Comparison of ENCODE assay signal across 11 cellular contexts in the genomic region with DNA sequence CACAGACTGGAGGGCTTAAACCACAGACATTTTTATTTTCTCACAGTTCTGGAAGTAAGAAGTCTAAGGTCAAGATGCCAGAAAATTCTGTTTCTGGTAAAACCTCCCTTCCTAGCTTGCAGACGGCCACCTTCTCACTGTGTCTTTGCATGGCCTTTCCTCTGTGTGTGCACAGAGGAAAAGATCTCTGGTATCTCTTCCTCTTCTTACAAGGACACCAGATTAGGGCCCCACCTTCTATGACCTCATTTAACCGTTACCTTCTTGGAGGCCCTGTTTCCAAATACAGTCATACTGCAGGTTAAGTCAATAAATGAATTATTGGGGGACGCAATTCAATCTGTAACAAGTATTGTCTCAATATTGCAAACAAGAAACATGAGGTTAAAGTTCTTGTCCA.
A peak's percentile ranks its signal among the peaks of the same experiment; 100 is the strongest.
DNase-seq lines count a peak whose midpoint lies in the region; ATAC-seq, FAIRE-seq and TF ChIP-seq lines count a peak whose summit lies in the region.
"Had no signal": no experiment of that assay in that cellular context is flagged by ENCODE, and none has a peak within 500 bp of the region (broad histone marks: within the 10 kb centered on the region; RNA-seq: fewer than 3 reads in every experiment).

No MANE protein-coding gene starts in this region.

- RAD21 ChIA-PET in GM12878 (lab: Charles Lee; ENCODE audit: unreplicated experiment), result interaction anchor here (1.0 to 7.6 kb wide), 7 partner anchors 16 to 209 kb away, joined by 4 to 105 read pairs (median 10); a partner anchor contains a TSS

- no peak for TF ChIP-seq CTCF in GM12878 (IDR thresholded peaks at IDR 0.05 in 2 of 3, conservative IDR thresholded peaks at IDR 0.05 in 1 of 3; ENCODE audit: control insufficient read depth in 2 of 3, extremely low read depth in 1 of 3, insufficient read depth in 1 of 3, low read depth in 3 of 3, low read length in 3 of 3)

- peak; percentile 27 for FAIRE-seq in GM12878 (lab: Jason Lieb, UNC)

- peak overlapping the region; percentile 21 for H2AFZ ChIP-seq in GM12878 (ENCODE audit: control insufficient read depth, low read depth, low read length)

- TF ChIP-seq EP300 in GM12878 (IDR thresholded peaks at IDR 0.05; ENCODE audit: borderline replicate concordance in 1 of 2, control insufficient read depth in 1 of 2, low read depth in 2 of 2, low read length in 2 of 2), result peak in 1 of 2 experiments; percentile 56; a peak in 1 of 4 replicates

- ATAC-seq in GM18858 (IDR thresholded peaks at IDR 0.05; ENCODE audit: unreplicated experiment) (peak; percentile 35), GM21529 (IDR thresholded peaks at IDR 0.05; ENCODE audit: unreplicated experiment) (peak; percentile 42), HG03280 (IDR thresholded peaks at IDR 0.05; ENCODE audit: unreplicated experiment) (peak; percentile 41), GM12878 (peak; percentile 48)

- peak overlapping the region; percentile 99 for H3K27ac ChIP-seq in GM12878 (ENCODE audit: control insufficient read depth, insufficient read depth)
- H3K27ac ChIP-seq: epithelial cell of prostate had no signal

- H3K9ac ChIP-seq in GM12878 (ENCODE audit: control insufficient read depth, insufficient read depth, low read length), result peak overlapping the region; percentile 77

- POLR2A ChIA-PET in GM12878 (lab: Charles Lee), result interaction anchor here (0.6 to 2.2 kb wide), 5 partner anchors 63 to 1518 kb away, joined by 3 to 9 read pairs (median 5); a partner anchor contains a TSS

- SMC1A ChIA-PET in GM12878 (lab: Charles Lee; ENCODE audit: uncharacterized antibody, unreplicated experiment), result interaction anchor here (1.0 to 17.9 kb wide), 15 partner anchors 11 to 594 kb away, joined by 3 to 348 read pairs (median 6); a partner anchor contains a TSS

- CTCF ChIA-PET in GM12878 (lab: Yijun Ruan, JAX), result interaction anchor here (1.0 to 2.5 kb wide), 7 partner anchors 8 to 211 kb away, joined by 3 to 21 read pairs (median 5); no protein-coding TSS in a partner anchor

- DNase-seq in GM12878 (ENCODE audit: low read depth, low spot score) (no peak), NCI-H1694 (lab: John Stamatoyannopoulos, UW) (no peak), NCI-H446 (lab: John Stamatoyannopoulos, UW) (no peak), G401 (ENCODE audit: low spot score) (no peak), GM03348 (ENCODE audit: low spot score) (no peak)
- DNase-seq: activated naive CD8-positive, alpha-beta T cell treated with anti-CD3 and anti-CD28 coated beads, Interleukin-2, amount 10 ng/mL, durations not matched to agents 7 days and 5 days; islet precursor cell had no signal

- in situ Hi-C loops in GM12878 (cut with MboI), result loop anchor here (5.0 kb wide), 4 partner anchors 82 to 667 kb away; no protein-coding TSS in a partner anchor
- in situ Hi-C loops in G401 (cut with HindIII; ENCODE audit: low sequenced_read_pairs), result no loop called here

- peaks cover 4% of the 10 kb centered on the region for H3K79me2 ChIP-seq in GM12878 (ENCODE audit: control insufficient read depth, insufficient read depth, low read length)

- H3K4me1 ChIP-seq in GM12878 (ENCODE audit: control insufficient read depth, insufficient read depth, low read length), result peaks cover 80% of the 10 kb centered on the region

- no peaks in the 10 kb centered on the region for H3K27me3 ChIP-seq in GM12878 (replicated peaks in 1 of 2; ENCODE audit: control insufficient read depth in 2 of 2, insufficient read depth in 2 of 2, low read length in 1 of 2)

- WGBS in GM12878 (ENCODE audit: insufficient coverage, insufficient replicate concordance, low lambda C conversion rate, missing lambda C conversion rate), result 10% methylated on average over 3 of the region's 3 CpGs

- H4K20me1 ChIP-seq in GM12878 (ENCODE audit: control insufficient read depth, insufficient read depth), result no peaks in the 10 kb centered on the region

- TF ChIP-seq RAD21 in GM12878 (IDR thresholded peaks at IDR 0.05; ENCODE audit: insufficient read depth, low read depth, low read length), result no peak; the same call in 1 of the 2 replicates

- no peaks in the 10 kb centered on the region for H3K36me3 ChIP-seq in GM12878 (ENCODE audit: control insufficient read depth in 2 of 2, insufficient read depth in 2 of 2, low read length in 1 of 2)

- intact Hi-C loops in GM12878 (cut with micrococcal nuclease; ENCODE audit: unreplicated experiment), result loop anchor here (1.0 to 2.0 kb wide), 4 partner anchors 116 to 669 kb away; no protein-coding TSS in a partner anchor

- no TSS peak for BruUV-seq in GM12878 (replicated peaks; lab: Mats Ljungman, UMichigan)

- TF ChIP-seq POLR2A in GM12878 (IDR thresholded peaks at IDR 0.05; ENCODE audit: low read depth, low read length), result peak; percentile 72

- H3K4me3 ChIP-seq in GM12878, result peak overlapping the region; percentile 43; the same call in 1 of the 2 replicates

- H3K4me2 ChIP-seq in GM12878 (ENCODE audit: control insufficient read depth, insufficient read depth), result peak overlapping the region; percentile 85

- H3K9me3 ChIP-seq in GM12878 (replicated peaks; ENCODE audit: control insufficient read depth, insufficient read depth, low read length), result no peaks in the 10 kb centered on the region; the same call in 2 of the 3 replicates

TF ChIP-seq in GM12878, 131 proteins besides CTCF, POLR2A, EP300 and RAD21 (continues in another document):
- TF ChIP-seq ASH2L (IDR thresholded peaks at IDR 0.05; ENCODE audit: borderline replicate concordance, low read depth), result no peak
- no peak for TF ChIP-seq BHLHE40 (IDR thresholded peaks at IDR 0.05; ENCODE audit: borderline replicate concordance in 1 of 2, low read depth in 2 of 2, low read length in 1 of 2)
- TF ChIP-seq MEF2A (IDR thresholded peaks at IDR 0.05; ENCODE audit: insufficient read depth, low read depth, low read length), result peak; percentile 57; the same call in 1 of the 2 replicates
- TF ChIP-seq NR2F1 (conservative IDR thresholded peaks at IDR 0.05), result peak; percentile 43; the same call in 1 of the 2 replicates
- TF ChIP-seq POU2F2 (IDR thresholded peaks at IDR 0.05; ENCODE audit: borderline replicate concordance, low read depth, low read length), result no peak
- no peak for TF ChIP-seq ZSCAN29 (IDR thresholded peaks at IDR 0.05)
- no peak for TF ChIP-seq CEBPB (IDR thresholded peaks at IDR 0.05; ENCODE audit: borderline replicate concordance in 1 of 2, low read depth in 2 of 2, low read length in 2 of 2)
- no peak for TF ChIP-seq KDM1A (IDR thresholded peaks at IDR 0.05; ENCODE audit: borderline replicate concordance)
- TF ChIP-seq, protein P1, sequence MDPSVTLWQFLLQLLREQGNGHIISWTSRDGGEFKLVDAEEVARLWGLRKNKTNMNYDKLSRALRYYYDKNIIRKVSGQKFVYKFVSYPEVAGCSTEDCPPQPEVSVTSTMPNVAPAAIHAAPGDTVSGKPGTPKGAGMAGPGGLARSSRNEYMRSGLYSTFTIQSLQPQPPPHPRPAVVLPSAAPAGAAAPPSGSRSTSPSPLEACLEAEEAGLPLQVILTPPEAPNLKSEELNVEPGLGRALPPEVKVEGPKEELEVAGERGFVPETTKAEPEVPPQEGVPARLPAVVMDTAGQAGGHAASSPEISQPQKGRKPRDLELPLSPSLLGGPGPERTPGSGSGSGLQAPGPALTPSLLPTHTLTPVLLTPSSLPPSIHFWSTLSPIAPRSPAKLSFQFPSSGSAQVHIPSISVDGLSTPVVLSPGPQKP (IDR thresholded peaks at IDR 0.05; ENCODE audit: low read depth, low read length), result no peak
- TF ChIP-seq CREB1 (IDR thresholded peaks at IDR 0.05; ENCODE audit: low read depth), result no peak
- TF ChIP-seq, protein P2, sequence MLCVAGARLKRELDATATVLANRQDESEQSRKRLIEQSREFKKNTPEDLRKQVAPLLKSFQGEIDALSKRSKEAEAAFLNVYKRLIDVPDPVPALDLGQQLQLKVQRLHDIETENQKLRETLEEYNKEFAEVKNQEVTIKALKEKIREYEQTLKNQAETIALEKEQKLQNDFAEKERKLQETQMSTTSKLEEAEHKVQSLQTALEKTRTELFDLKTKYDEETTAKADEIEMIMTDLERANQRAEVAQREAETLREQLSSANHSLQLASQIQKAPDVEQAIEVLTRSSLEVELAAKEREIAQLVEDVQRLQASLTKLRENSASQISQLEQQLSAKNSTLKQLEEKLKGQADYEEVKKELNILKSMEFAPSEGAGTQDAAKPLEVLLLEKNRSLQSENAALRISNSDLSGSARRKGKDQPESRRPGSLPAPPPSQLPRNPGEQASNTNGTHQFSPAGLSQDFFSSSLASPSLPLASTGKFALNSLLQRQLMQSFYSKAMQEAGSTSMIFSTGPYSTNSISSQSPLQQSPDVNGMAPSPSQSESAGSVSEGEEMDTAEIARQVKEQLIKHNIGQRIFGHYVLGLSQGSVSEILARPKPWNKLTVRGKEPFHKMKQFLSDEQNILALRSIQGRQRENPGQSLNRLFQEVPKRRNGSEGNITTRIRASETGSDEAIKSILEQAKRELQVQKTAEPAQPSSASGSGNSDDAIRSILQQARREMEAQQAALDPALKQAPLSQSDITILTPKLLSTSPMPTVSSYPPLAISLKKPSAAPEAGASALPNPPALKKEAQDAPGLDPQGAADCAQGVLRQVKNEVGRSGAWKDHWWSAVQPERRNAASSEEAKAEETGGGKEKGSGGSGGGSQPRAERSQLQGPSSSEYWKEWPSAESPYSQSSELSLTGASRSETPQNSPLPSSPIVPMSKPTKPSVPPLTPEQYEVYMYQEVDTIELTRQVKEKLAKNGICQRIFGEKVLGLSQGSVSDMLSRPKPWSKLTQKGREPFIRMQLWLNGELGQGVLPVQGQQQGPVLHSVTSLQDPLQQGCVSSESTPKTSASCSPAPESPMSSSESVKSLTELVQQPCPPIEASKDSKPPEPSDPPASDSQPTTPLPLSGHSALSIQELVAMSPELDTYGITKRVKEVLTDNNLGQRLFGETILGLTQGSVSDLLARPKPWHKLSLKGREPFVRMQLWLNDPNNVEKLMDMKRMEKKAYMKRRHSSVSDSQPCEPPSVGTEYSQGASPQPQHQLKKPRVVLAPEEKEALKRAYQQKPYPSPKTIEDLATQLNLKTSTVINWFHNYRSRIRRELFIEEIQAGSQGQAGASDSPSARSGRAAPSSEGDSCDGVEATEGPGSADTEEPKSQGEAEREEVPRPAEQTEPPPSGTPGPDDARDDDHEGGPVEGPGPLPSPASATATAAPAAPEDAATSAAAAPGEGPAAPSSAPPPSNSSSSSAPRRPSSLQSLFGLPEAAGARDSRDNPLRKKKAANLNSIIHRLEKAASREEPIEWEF (IDR thresholded peaks at IDR 0.05; ENCODE audit: insufficient replicate concordance, low read depth, low read length), result no peak
- TF ChIP-seq, protein P3, sequence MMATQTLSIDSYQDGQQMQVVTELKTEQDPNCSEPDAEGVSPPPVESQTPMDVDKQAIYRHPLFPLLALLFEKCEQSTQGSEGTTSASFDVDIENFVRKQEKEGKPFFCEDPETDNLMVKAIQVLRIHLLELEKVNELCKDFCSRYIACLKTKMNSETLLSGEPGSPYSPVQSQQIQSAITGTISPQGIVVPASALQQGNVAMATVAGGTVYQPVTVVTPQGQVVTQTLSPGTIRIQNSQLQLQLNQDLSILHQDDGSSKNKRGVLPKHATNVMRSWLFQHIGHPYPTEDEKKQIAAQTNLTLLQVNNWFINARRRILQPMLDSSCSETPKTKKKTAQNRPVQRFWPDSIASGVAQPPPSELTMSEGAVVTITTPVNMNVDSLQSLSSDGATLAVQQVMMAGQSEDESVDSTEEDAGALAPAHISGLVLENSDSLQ (IDR thresholded peaks at IDR 0.05), result no peak
